In genomic region chr15:72276326-72276700, GRCh38 we compare ENCODE assay signal across 20 cellular contexts. TPM values are rescaled to one million over a fixed set of nuclear protein-coding genes. Genes with fewer than 3 reads are reported as not detected.
DNase-seq lines count a peak whose midpoint lies in the region; ATAC-seq and TF ChIP-seq lines count a peak whose summit lies in the region.
"Had no signal": no experiment of that assay in that cellular context is flagged by ENCODE, and none has a peak within 500 bp of the region (broad histone marks: within the 10 kb centered on the region; RNA-seq: fewer than 3 reads in every experiment).

No MANE protein-coding gene starts in this region.

- H3K27me3 Mint-ChIP-seq in H9 (ENCODE audit: low read depth): peaks cover 47% of the 10 kb centered on the region
- H3K27me3 Mint-ChIP-seq: CD4-positive, CD25-positive, alpha-beta regulatory T cell had no signal

- H2AFZ ChIP-seq in IMR-90 (replicated peaks; ENCODE audit: low read length, poor library complexity) (no peak overlapping the region), H9 (ENCODE audit: low read length) (no peak overlapping the region)

- H2BK120ac ChIP-seq in IMR-90 (ENCODE audit: low read depth, low read length) (no peak overlapping the region), H9 (ENCODE audit: low read depth, low read length, poor library complexity, severe bottlenecking) (no peak overlapping the region)

- TF ChIP-seq RAD21 in IMR-90 (IDR thresholded peaks at IDR 0.05; ENCODE audit: low read length): no peak

- ATAC-seq in IMR-90 (ENCODE audit: low read depth): no peak
- ATAC-seq in left lung: no peak
- ATAC-seq in left colon: no peak
- no peak for ATAC-seq in GM18870 (IDR thresholded peaks at IDR 0.05; ENCODE audit: unreplicated experiment)
- ATAC-seq: PC-3 had no signal

- TF ChIP-seq CTCF in IMR-90 (conservative IDR thresholded peaks at IDR 0.05; ENCODE audit: low read depth, low read length) (no peak), adrenal gland (IDR thresholded peaks at IDR 0.05) (no peak), left lung (IDR thresholded peaks at IDR 0.05) (no peak), H9 (conservative IDR thresholded peaks at IDR 0.05) (no peak)

- DNase-seq in IMR-90: peak; percentile 7
- DNase-seq in adrenal gland: peak; percentile 43 to 74 (median 63)
- peak; percentile 12 for DNase-seq in islet precursor cell
- no peak for DNase-seq in left lung
- DNase-seq in left colon: no peak
- no peak for DNase-seq in H9
- DNase-seq: CD4-positive, CD25-positive, alpha-beta regulatory T cell; DMS79 treated with DMSO at 0.1 percent for 48 hours; Kasumi-1; MM.1S; NCI-H1048; NCI-H1417 treated with DMSO at 0.1 percent for 48 hours; NCI-H187 treated with DMSO at 0.1 percent for 48 hours; NCI-H2107; NCI-H446 treated with DMSO at 0.1 percent for 48 hours; NCI-H526 treated with DMSO at 0.1 percent for 48 hours; PC-3; Right ventricle myocardium superior had no signal

- no peaks in the 10 kb centered on the region for H3K36me3 Mint-ChIP-seq in H9 (ENCODE audit: insufficient read depth in 1 of 3, low read depth in 3 of 3)
- H3K36me3 Mint-ChIP-seq: CD4-positive, CD25-positive, alpha-beta regulatory T cell had no signal

- H3K9ac ChIP-seq in IMR-90 (ENCODE audit: low read depth, low read length) (no peak overlapping the region), H9 (ENCODE audit: extremely low read depth, insufficient read length, low read length) (no peak overlapping the region)

- H3K4me1 Mint-ChIP-seq in H9: peaks cover 10 to 14% of the 10 kb centered on the region in 2 experiments

- peaks cover 13 to 19% of the 10 kb centered on the region in 2 experiments for H3K79me1 ChIP-seq in IMR-90 (ENCODE audit: low read depth in 1 of 2, low read length in 2 of 2)
- H3K79me1 ChIP-seq in H9 (ENCODE audit: insufficient read depth, low read depth, low read length, poor library complexity, severe bottlenecking): no peaks in the 10 kb centered on the region

- H2AK5ac ChIP-seq in IMR-90 (ENCODE audit: low read depth, low read length) (no peak overlapping the region), H9 (ENCODE audit: insufficient read length, low read length) (no peak overlapping the region)

- H4K20me1 ChIP-seq in IMR-90 (ENCODE audit: insufficient read depth, low read length): no peaks in the 10 kb centered on the region
- no peaks in the 10 kb centered on the region for H4K20me1 ChIP-seq in H9 (ENCODE audit: control insufficient read depth, insufficient read depth, insufficient read length)

- H3K36me3 ChIP-seq in IMR-90 (ENCODE audit: control insufficient read depth, insufficient read depth, low read length): no peaks in the 10 kb centered on the region
- no peaks in the 10 kb centered on the region for H3K36me3 ChIP-seq in adrenal gland (replicated peaks in 1 of 2)
- H3K36me3 ChIP-seq in left lung: no peaks in the 10 kb centered on the region

- H4K91ac ChIP-seq in IMR-90 (ENCODE audit: insufficient read depth, low read depth, low read length) (no peak overlapping the region), H9 (ENCODE audit: insufficient read length, low read depth, low read length) (no peak overlapping the region)

- H3K4me3 ChIP-seq in IMR-90 (ENCODE audit: insufficient read depth, low read depth, low read length) (no peak overlapping the region), adrenal gland (no peak overlapping the region), left lung (no peak overlapping the region)

- TF ChIP-seq POLR2A in IMR-90 (IDR thresholded peaks at IDR 0.05; ENCODE audit: low read depth, low read length): no peak
- no peak for TF ChIP-seq POLR2A in adrenal gland (IDR thresholded peaks at IDR 0.05)

- intact Hi-C loops in IMR-90 (cut with micrococcal nuclease): no loop called here
- intact Hi-C loops in adrenal gland (cut with DNase I): no loop called here
- intact Hi-C loops in left lung (cut with DNase I): no loop called here
- intact Hi-C loops in left colon (cut with DNase I, micrococcal nuclease): loop anchor here in 1 of 2 donors (10.0 kb wide), 1 partner anchor 82 kb away; the partner anchor contains the start of gene GRAMD2A

- H3K4ac ChIP-seq in IMR-90 (ENCODE audit: low read depth, low read length) (no peak overlapping the region), H9 (ENCODE audit: low read depth, low read length) (no peak overlapping the region)

- no peaks in the 10 kb centered on the region for H3K9me3 Mint-ChIP-seq in H9
- H3K9me3 Mint-ChIP-seq: CD4-positive, CD25-positive, alpha-beta regulatory T cell had no signal

- no peak overlapping the region for H3T11ph ChIP-seq in H9 (ENCODE audit: low read length)

- H2BK15ac ChIP-seq in IMR-90 (ENCODE audit: low read depth, low read length) (no peak overlapping the region), H9 (ENCODE audit: low read depth, low read length) (no peak overlapping the region)

- no peak overlapping the region for H3K4me2 ChIP-seq in IMR-90 (ENCODE audit: low read depth, low read length)
- H3K4me2 ChIP-seq in H9 (ENCODE audit: insufficient read depth, insufficient read length, low read length): no peak overlapping the region

- H2BK20ac ChIP-seq in IMR-90 (ENCODE audit: low read depth, low read length) (no peak overlapping the region), H9 (ENCODE audit: low read depth, low read length, poor library complexity, severe bottlenecking) (no peak overlapping the region)

- H3K27ac Mint-ChIP-seq in H9: no peak overlapping the region
- H3K27ac Mint-ChIP-seq: CD4-positive, CD25-positive, alpha-beta regulatory T cell had no signal

- H3K9me3 ChIP-seq in IMR-90 (ENCODE audit: control insufficient read depth, insufficient read depth, low read length): no peaks in the 10 kb centered on the region
- H3K9me3 ChIP-seq in adrenal gland (replicated peaks in 1 of 3): no peaks in the 10 kb centered on the region
- no peaks in the 10 kb centered on the region for H3K9me3 ChIP-seq in left lung
- no peaks in the 10 kb centered on the region for H3K9me3 ChIP-seq in H9 (ENCODE audit: control insufficient read depth, low read depth, low read length)

- no peaks in the 10 kb centered on the region for H3K79me2 ChIP-seq in H9 (ENCODE audit: insufficient read depth, low read length)

- H3K4me1 ChIP-seq in IMR-90 (ENCODE audit: control insufficient read depth, insufficient read depth, low read length) (no peaks in the 10 kb centered on the region), adrenal gland (replicated peaks in 1 of 2) (peaks cover 0 to 20% of the 10 kb centered on the region in 2 donors), left lung (peaks cover 0 to 15% of the 10 kb centered on the region in 2 donors), H9 (ENCODE audit: insufficient read depth, low read length) (no peaks in the 10 kb centered on the region)

- peaks cover 4% of the 10 kb centered on the region; the same call in 1 of the 2 replicates for H3K9me1 ChIP-seq in IMR-90 (ENCODE audit: insufficient read depth, low read length)

- H2AK9ac ChIP-seq in IMR-90 (replicated peaks; ENCODE audit: low read depth, low read length, poor library complexity): no peak overlapping the region

- CTCF ChIA-PET in IMR-90 (lab: Yijun Ruan, JAX): no interaction called here

- H3K56ac ChIP-seq in IMR-90 (ENCODE audit: extremely low read depth, insufficient read depth, low read length) (no peak overlapping the region), H9 (ENCODE audit: insufficient read length, low read depth, low read length) (no peak overlapping the region)

- peaks cover 7% of the 10 kb centered on the region for H3K23me2 ChIP-seq in H9 (ENCODE audit: insufficient read length, low read depth, low read length, poor library complexity, severe bottlenecking)

- no TSS peak for BruUV-seq in IMR-90 (replicated peaks; lab: Mats Ljungman, UMichigan)

- peaks cover 8% of the 10 kb centered on the region for H3K27me3 ChIP-seq in IMR-90 (ENCODE audit: control insufficient read depth, insufficient read depth, low read length)
- H3K27me3 ChIP-seq in adrenal gland: no peaks in the 10 kb centered on the region
- H3K27me3 ChIP-seq in left lung: no peaks in the 10 kb centered on the region
- no peaks in the 10 kb centered on the region; the same call in 1 of the 2 replicates for H3K27me3 ChIP-seq in H9 (ENCODE audit: insufficient read depth, low read length)

- POLR2A ChIA-PET in IMR-90 (lab: Charles Lee; ENCODE audit: unreplicated experiment): no interaction called here

- H3K14ac ChIP-seq in IMR-90 (replicated peaks; ENCODE audit: low read depth, low read length) (no peak overlapping the region), H9 (ENCODE audit: insufficient read depth, low read length) (no peak overlapping the region)

- H3K18ac ChIP-seq in IMR-90 (ENCODE audit: low read depth, low read length) (no peak overlapping the region), H9 (ENCODE audit: insufficient read length, low read depth, low read length) (no peak overlapping the region)

- H4K5ac ChIP-seq in IMR-90 (ENCODE audit: low read depth, low read length) (no peak overlapping the region), H9 (ENCODE audit: insufficient read length, low read depth, low read length) (no peak overlapping the region)

- H3K23ac ChIP-seq in IMR-90 (ENCODE audit: low read depth, low read length) (no peak overlapping the region), H9 (ENCODE audit: insufficient read length, low read depth, low read length) (no peak overlapping the region)

- H4K8ac ChIP-seq in IMR-90 (ENCODE audit: low read depth in 2 of 2, low read length in 2 of 2) (no peak overlapping the region), H9 (replicated peaks; ENCODE audit: insufficient read length, low read depth, low read length) (no peak overlapping the region)

- no peak overlapping the region for H3K4me3 Mint-ChIP-seq in H9

- no peak overlapping the region for H2BK12ac ChIP-seq in H9 (ENCODE audit: insufficient read length, low read depth, low read length)

- in situ Hi-C loops in IMR-90 (cut with MboI; ENCODE audit: low sequenced_read_pairs): no loop called here

- no peak overlapping the region for H3K27ac ChIP-seq in IMR-90 (ENCODE audit: insufficient read depth, low read length)
- H3K27ac ChIP-seq in adrenal gland: peak overlapping the region in 4 of 5 donors; percentile 38 to 70 (median 46)
- H3K27ac ChIP-seq in left lung: no peak overlapping the region
- no peak overlapping the region for H3K27ac ChIP-seq in H9 (ENCODE audit: insufficient read length, low read depth, low read length)

- dilution Hi-C loops in IMR-90 (cut with HindIII; ENCODE audit: low sequenced_read_pairs, unreplicated experiment): no loop called here

- H2BK5ac ChIP-seq in IMR-90 (ENCODE audit: low read depth, low read length, poor library complexity, severe bottlenecking) (no peak overlapping the region), H9 (ENCODE audit: insufficient read length, low read length) (no peak overlapping the region)

RNA-seq across cellular contexts. Expression of gene PARP6, which starts 4.0 kb away (rescaled TPM):
- total RNA-seq in IMR-90 (2012; rRNA removed): 10.0 and 13.4 TPM in 2 replicates
- polyA plus RNA-seq in IMR-90 (2012; rRNA removed): 44.7 and 45.1 TPM in 2 replicates
- polyA plus RNA-seq in IMR-90 (2012; cell fraction: cytosol; rRNA removed): 12.9 and 33.6 TPM in 2 replicates
- polyA plus RNA-seq in IMR-90 (2012; cell fraction: nucleus; rRNA removed; ENCODE audit: low replicate concordance): 188 and 399 TPM in 2 replicates
- total RNA-seq in adrenal gland: 10 to 100 TPM; 37.4 to 86.6 (median 66.9) TPM
- polyA plus RNA-seq in adrenal gland: 100 to 1,000 TPM in 2 of 3 donors, 10 to 100 TPM in 1; 68.4 to 464 (median 239) TPM
- 10 to 100 TPM; 60.5 to 64.5 TPM for total RNA-seq in left lung
- 10 to 100 TPM; 39.1 to 40.8 TPM for total RNA-seq in left colon
- total RNA-seq in H9 (2021): 54.4 and 54.5 TPM in 2 replicates
- total RNA-seq: PC-3 had no signal

RNA-seq across cellular contexts. Expression of gene CELF6, which starts 43.6 kb away (rescaled TPM):
- total RNA-seq in IMR-90 (2012; rRNA removed) (not detected in 2 replicates), adrenal gland (1 to 10 TPM; 1.2 to 4.1 (median 2.4) TPM), left lung (1 to 10 TPM; 1.3 to 2.2 TPM), left colon (1 to 10 TPM; 1.1 to 1.2 TPM), H9 (2021) (0.13 and 0.18 TPM in 2 replicates)
- polyA plus RNA-seq in IMR-90 (2012; rRNA removed) (0.06 and 0.07 TPM in 2 replicates), adrenal gland (10 to 100 TPM in 2 of 3 donors, 1 to 10 TPM in 1; 3.2 to 24.1 (median 12.1) TPM)
- not detected in 2 replicates for polyA plus RNA-seq in IMR-90 (2012; cell fraction: cytosol; rRNA removed)
- polyA plus RNA-seq in IMR-90 (2012; cell fraction: nucleus; rRNA removed; ENCODE audit: low replicate concordance): 0.65 and 0.78 TPM in 2 replicates
- total RNA-seq: PC-3, RPMI7951 had no signal

RNA-seq across cellular contexts. Expression of gene PKM, which starts 45.3 kb away (rescaled TPM):
- 2,738 and 3,859 TPM in 2 replicates for total RNA-seq in IMR-90 (2012; rRNA removed)
- 2,084 and 2,219 TPM in 2 replicates for polyA plus RNA-seq in IMR-90 (2012; rRNA removed)
- 1,530 and 1,727 TPM in 2 replicates for polyA plus RNA-seq in IMR-90 (2012; cell fraction: cytosol; rRNA removed)
- 1,603 and 1,631 TPM in 2 replicates for polyA plus RNA-seq in IMR-90 (2012; cell fraction: nucleus; rRNA removed; ENCODE audit: low replicate concordance)
- total RNA-seq in adrenal gland: 1,000 to 10,000 TPM in 6 of 8 donors, 100 to 1,000 TPM in 2; 865 to 1,257 (median 1,087) TPM
- 1,000 to 10,000 TPM in 1 of 3 donors, 100 to 1,000 TPM in 2; 520 to 1,308 (median 545) TPM for polyA plus RNA-seq in adrenal gland
- 100 to 1,000 TPM; 596 to 991 TPM for total RNA-seq in left lung
- total RNA-seq in left colon: 100 to 1,000 TPM; 407 to 466 TPM
- 1,026 and 1,042 TPM in 2 replicates for total RNA-seq in H9 (2021)

Comparison
In these comparisons a context has a peak if more than half of its experiments do, and no peak if none do; other contexts are left out.
1. DNase-seq: peak in IMR-90 (single experiment), adrenal gland (7 of 7) and islet precursor cell (single experiment); none in left lung (0 of 2), left colon (0 of 2) and H9 (single experiment).
2. H3K27ac ChIP-seq: peak in adrenal gland (4 of 5); none in IMR-90 (single experiment), left lung (0 of 2) and H9 (single experiment).